ENCODE assay signal across 16 cellular contexts in the genomic region with DNA sequence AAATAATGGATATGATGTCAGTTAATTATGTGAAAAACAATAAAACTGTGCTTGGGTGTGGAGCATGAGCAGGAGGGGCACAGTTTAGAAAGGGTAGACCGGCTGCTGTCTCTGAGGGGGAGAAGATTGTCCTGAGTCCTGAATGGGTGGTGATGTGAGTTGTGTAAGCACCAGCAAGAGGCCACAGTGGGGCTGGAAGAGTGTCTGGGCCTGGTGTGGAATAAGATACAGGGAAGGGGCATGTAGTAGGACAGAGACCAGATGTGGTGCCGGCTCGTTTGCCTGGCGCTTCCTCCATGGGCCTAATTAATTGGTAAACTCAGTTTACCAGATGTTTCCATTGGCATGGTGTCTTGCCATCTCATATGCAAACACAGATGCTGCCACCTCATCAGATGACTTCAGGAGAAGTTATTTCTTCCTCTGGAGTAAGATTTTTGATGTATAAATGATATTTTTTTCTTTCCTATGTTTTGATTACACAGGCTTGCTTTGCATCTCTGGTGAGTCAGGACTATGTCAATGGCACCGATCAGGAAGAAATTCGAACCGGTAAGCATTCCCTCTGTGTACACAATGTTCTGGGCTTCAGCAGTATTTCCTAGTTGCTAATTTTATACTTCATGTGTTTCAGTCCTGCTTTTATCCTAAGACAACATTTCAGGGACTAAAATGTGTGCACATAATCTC. TPM values are rescaled to one million over a fixed set of nuclear protein-coding genes. Genes with fewer than 3 reads are reported as not detected.
DNase-seq lines count a peak whose midpoint lies in the region; ATAC-seq and TF ChIP-seq lines count a peak whose summit lies in the region.
"Had no signal": no experiment of that assay in that cellular context is flagged by ENCODE, and none has a peak within 500 bp of the region (broad histone marks: within the 10 kb centered on the region; RNA-seq: fewer than 3 reads in every experiment).

No MANE protein-coding gene starts in this region.

- peak overlapping the region; percentile 80 for H3K27ac ChIP-seq in skeletal muscle tissue (ENCODE audit: low read depth, low read length)
- no peak overlapping the region for H3K27ac ChIP-seq in gastroesophageal sphincter
- H3K27ac ChIP-seq: adrenal gland had no signal

- H3K4me3 ChIP-seq in epithelial cell of esophagus (ENCODE audit: low read length) (no peak overlapping the region), skeletal muscle tissue (ENCODE audit: low read length in 3 of 3) (peak overlapping the region; percentile 2 to 47 (median 35)), gastroesophageal sphincter (no peak overlapping the region)
- H3K4me3 ChIP-seq: adrenal gland had no signal

- POLR2A ChIA-PET in activated CD4-positive, alpha-beta memory T cell treated with anti-CD3 and anti-CD28 coated beads for 36 hours (lab: Charles Lee): interaction anchor here (1.0 kb wide), 1 partner anchor 41 kb away, joined by 3 read pairs; no protein-coding TSS in a partner anchor

- no peak overlapping the region for H3K4me3 Mint-ChIP-seq in activated CD4-positive, alpha-beta memory T cell treated with anti-CD3 and anti-CD28 coated beads for 36 hours

- no peak for TF ChIP-seq CTCF in epithelial cell of esophagus (IDR thresholded peaks at IDR 0.05; ENCODE audit: insufficient read depth, low read depth, low read length, missing control alignments)
- no peak for TF ChIP-seq CTCF in gastroesophageal sphincter (IDR thresholded peaks at IDR 0.05)

- H3K36me3 Mint-ChIP-seq in activated naive CD4-positive, alpha-beta T cell treated with anti-CD3 and anti-CD28 coated beads, Interleukin-2, amount 50 U/mL, for 72 hours: peaks cover 23 to 24% of the 10 kb centered on the region in 2 donors
- peaks cover 43% of the 10 kb centered on the region for H3K36me3 Mint-ChIP-seq in activated CD4-positive, alpha-beta memory T cell treated with anti-CD3 and anti-CD28 coated beads for 36 hours

- intact Hi-C loops in activated CD4-positive, alpha-beta memory T cell treated with anti-CD3 and anti-CD28 coated beads for 36 hours (cut with micrococcal nuclease): no loop called here

- no peak for TF ChIP-seq POLR2A in gastroesophageal sphincter (IDR thresholded peaks at IDR 0.05)

- H3K9me3 Mint-ChIP-seq in activated naive CD4-positive, alpha-beta T cell treated with anti-CD3 and anti-CD28 coated beads, Interleukin-2, amount 50 U/mL, for 72 hours: no peaks in the 10 kb centered on the region
- no peaks in the 10 kb centered on the region for H3K9me3 Mint-ChIP-seq in activated CD4-positive, alpha-beta memory T cell treated with anti-CD3 and anti-CD28 coated beads for 36 hours

- peaks cover 42% of the 10 kb centered on the region for H3K4me1 Mint-ChIP-seq in activated CD4-positive, alpha-beta memory T cell treated with anti-CD3 and anti-CD28 coated beads for 36 hours (ENCODE audit: low read depth)

- TF ChIP-seq EP300 in gastroesophageal sphincter (IDR thresholded peaks at IDR 0.05): no peak

- 51 to 70% methylated on average over 6 to 7 of the region's 7 CpGs for WGBS in gastroesophageal sphincter (ENCODE audit: low coverage in 1 of 2), 2 donors

- ATAC-seq in activated naive CD4-positive, alpha-beta T cell treated with anti-CD3 and anti-CD28 coated beads, Interleukin-2, amount 50 U/mL, for 72 hours: no peak
- ATAC-seq in gastroesophageal sphincter: no peak

- H3K27me3 Mint-ChIP-seq in activated CD4-positive, alpha-beta memory T cell treated with anti-CD3 and anti-CD28 coated beads for 36 hours: no peaks in the 10 kb centered on the region

- DNase-seq in activated naive CD4-positive, alpha-beta T cell treated with anti-CD3 and anti-CD28 coated beads, Interleukin-2, amount 50 U/mL, for 72 hours (ENCODE audit: low spot score in 2 of 2): no peak
- no peak for DNase-seq in activated naive CD4-positive, alpha-beta T cell treated with Interleukin-2 at 50 U/mL for 16 hours
- DNase-seq in activated CD4-positive, alpha-beta memory T cell treated with anti-CD3 and anti-CD28 coated beads for 36 hours: no peak
- DNase-seq in epithelial cell of esophagus (ENCODE audit: low read depth) (peak; percentile 10), GF-D8 (lab: John Stamatoyannopoulos, UW) (no peak), SIG-M5 treated with dmso at 0.1 percent for 504 hours (lab: John Stamatoyannopoulos, UW; ENCODE audit: unreplicated experiment) (no peak)
- DNase-seq: activated CD4-positive, alpha-beta T cell treated with anti-CD3 and anti-CD28 coated beads for 48 hours; AML-193; NCI-H2081 treated with DMSO at 0.1 percent for 48 hours; posterior cingulate gyrus; stimulated activated CD4-positive, alpha-beta T cell treated with anti-CD3 and anti-CD28 coated beads, Interleukin-2, amount 100 ng/mL, for 24 hours; stimulated activated naive CD4-positive, alpha-beta T cell; SW 1271 had no signal

- peak overlapping the region; percentile 9 to 67 (median 47) for H3K9ac ChIP-seq in skeletal muscle tissue (ENCODE audit: low read depth in 1 of 3, low read length in 3 of 3)

- H3K36me3 ChIP-seq in skeletal muscle tissue (ENCODE audit: control insufficient read depth in 3 of 3, insufficient read depth in 3 of 3, low read length in 3 of 3) (peaks cover 30 to 50% (median 40%) of the 10 kb centered on the region in 3 donors), gastroesophageal sphincter (peaks cover 3 to 81% of the 10 kb centered on the region in 2 donors)

- CTCF ChIA-PET in activated CD4-positive, alpha-beta memory T cell treated with anti-CD3 and anti-CD28 coated beads for 36 hours (lab: Charles Lee): interaction anchor here (0.6 to 1.8 kb wide), 4 partner anchors 11 to 71 kb away, joined by 3 to 4 read pairs (median 4); no protein-coding TSS in a partner anchor

- H3K27ac Mint-ChIP-seq in activated naive CD4-positive, alpha-beta T cell treated with anti-CD3 and anti-CD28 coated beads, Interleukin-2, amount 50 U/mL, for 72 hours: peak overlapping the region; percentile 3 to 93
- H3K27ac Mint-ChIP-seq in activated CD4-positive, alpha-beta memory T cell treated with anti-CD3 and anti-CD28 coated beads for 36 hours: peak overlapping the region; percentile 16

- peaks cover 41 to 65% (median 52%) of the 10 kb centered on the region in 3 donors for H3K4me1 ChIP-seq in skeletal muscle tissue (ENCODE audit: control insufficient read depth in 3 of 3, insufficient read depth in 3 of 3, low read length in 3 of 3)
- peaks cover 8 to 50% (median 18%) of the 10 kb centered on the region in 3 donors for H3K4me1 ChIP-seq in gastroesophageal sphincter

- H3K27me3 ChIP-seq in skeletal muscle tissue (ENCODE audit: control insufficient read depth in 3 of 3, insufficient read depth in 3 of 3, low read length in 3 of 3): no peaks in the 10 kb centered on the region
- no peaks in the 10 kb centered on the region for H3K27me3 ChIP-seq in gastroesophageal sphincter
- H3K27me3 ChIP-seq: adrenal gland had no signal

- H3K9me3 ChIP-seq in skeletal muscle tissue (ENCODE audit: control insufficient read depth in 3 of 3, low read length in 3 of 3): no peaks in the 10 kb centered on the region
- no peaks in the 10 kb centered on the region for H3K9me3 ChIP-seq in gastroesophageal sphincter
- H3K9me3 ChIP-seq: adrenal gland had no signal

RNA-seq across cellular contexts. Expression of a gene that starts 5.1 kb away (rescaled TPM):
- 10 to 100 TPM; 54.7 to 71.3 TPM for total RNA-seq in activated naive CD4-positive, alpha-beta T cell treated with anti-CD3 and anti-CD28 coated beads, Interleukin-2, amount 50 U/mL, for 72 hours
- total RNA-seq in activated CD4-positive, alpha-beta memory T cell treated with anti-CD3 and anti-CD28 coated beads for 36 hours: 10 to 100 TPM; 52.9 to 54.5 TPM
- total RNA-seq in skeletal muscle tissue: 13.0 TPM
- total RNA-seq in gastroesophageal sphincter: 10 to 100 TPM; 12.9 to 23.3 (median 17.6) TPM

RNA-seq across cellular contexts. Expression of a gene that starts 42.6 kb away (rescaled TPM):
- 100 to 1,000 TPM; 115 to 159 TPM for total RNA-seq in activated naive CD4-positive, alpha-beta T cell treated with anti-CD3 and anti-CD28 coated beads, Interleukin-2, amount 50 U/mL, for 72 hours
- 100 to 1,000 TPM; 118 to 120 TPM for total RNA-seq in activated CD4-positive, alpha-beta memory T cell treated with anti-CD3 and anti-CD28 coated beads for 36 hours
- total RNA-seq in skeletal muscle tissue: 76.7 TPM
- 10 to 100 TPM; 40.8 to 94.2 (median 80.1) TPM for total RNA-seq in gastroesophageal sphincter

Comparison
In these comparisons a context has a peak if more than half of its experiments do, and no peak if none do; other contexts are left out.
1. H3K4me3 ChIP-seq: peak in skeletal muscle tissue (3 of 3); none in epithelial cell of esophagus (single experiment) and gastroesophageal sphincter (0 of 2).